ENCODE assay signal across 9 cellular contexts in the genomic region with DNA sequence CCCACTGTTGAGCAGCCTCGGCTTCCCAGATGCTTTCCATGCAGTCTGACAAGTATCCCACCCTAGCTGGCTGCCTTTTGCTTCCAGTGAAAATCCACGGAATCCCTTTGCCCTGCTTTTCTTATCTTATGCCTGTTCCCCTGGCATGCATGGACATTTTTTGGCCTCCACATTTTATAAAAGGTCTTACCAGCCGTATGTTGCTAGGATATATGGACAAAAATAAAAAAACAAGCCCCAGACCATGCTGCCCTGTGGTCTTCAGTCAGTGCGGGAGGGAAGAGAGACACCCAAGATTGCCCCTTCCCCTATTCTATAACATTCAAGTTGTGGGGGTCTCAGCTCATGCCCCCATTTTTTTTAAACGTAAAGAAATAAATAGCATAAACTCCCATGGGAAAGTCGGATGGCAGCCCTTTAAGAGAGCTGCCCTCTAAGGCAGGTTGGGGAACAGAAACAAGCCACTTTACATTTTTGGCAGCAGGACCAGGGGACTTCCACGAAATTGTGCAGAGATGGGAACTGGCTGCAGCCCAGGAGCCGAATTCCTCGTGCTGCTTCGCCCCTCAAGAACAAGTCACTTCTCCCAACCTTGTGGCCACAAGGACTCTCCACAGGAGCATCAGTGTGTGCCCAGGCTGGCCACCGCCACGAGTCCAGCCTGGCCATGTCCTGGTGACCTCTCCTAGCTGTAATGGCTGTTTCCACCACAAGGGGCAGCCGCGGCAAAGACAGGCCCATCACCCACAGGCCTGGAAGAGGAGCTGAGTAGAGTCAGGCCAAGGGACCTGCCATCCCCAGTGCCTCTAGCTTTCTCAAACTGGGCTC.
DNase-seq lines count a peak whose midpoint lies in the region; ATAC-seq and TF ChIP-seq lines count a peak whose summit lies in the region.
"Had no signal": no experiment of that assay in that cellular context is flagged by ENCODE, and none has a peak within 500 bp of the region (broad histone marks: within the 10 kb centered on the region; RNA-seq: fewer than 3 reads in every experiment).

No MANE protein-coding gene starts in this region.

- WGBS in psoas muscle, 3 donors: 22 to 28% (median 24%) methylated on average over 14 of the region's 14 CpGs

- H2AFZ ChIP-seq in OCI-LY7 (ENCODE audit: low read length): no peak overlapping the region

- H4K20me1 ChIP-seq in OCI-LY7 (ENCODE audit: insufficient read depth, low read length): no peaks in the 10 kb centered on the region

- intact Hi-C loops in OCI-LY7 (cut with micrococcal nuclease; ENCODE audit: unreplicated experiment) (no loop called here), left ventricle myocardium inferior (cut with micrococcal nuclease) (no loop called here), psoas muscle (cut with DNase I) (loop anchor here (5.0 kb wide), 2 partner anchors 86 to 129 kb away; no protein-coding TSS in a partner anchor)

- TF ChIP-seq CTCF in OCI-LY7 (conservative IDR thresholded peaks at IDR 0.05; ENCODE audit: low read length) (peak; percentile 81), left ventricle myocardium inferior (IDR thresholded peaks at IDR 0.05; ENCODE audit: borderline replicate concordance) (peak; percentile 89), psoas muscle (IDR thresholded peaks at IDR 0.05) (peak; percentile 81)

- peak; percentile 73 to 91 for ATAC-seq in activated naive CD4-positive, alpha-beta T cell treated with anti-CD3 and anti-CD28 coated beads, Interleukin-2, amount 50 U/mL, for 72 hours
- ATAC-seq in psoas muscle: peak; percentile 88 to 99 (median 98)

- no peaks in the 10 kb centered on the region for H3K9me2 ChIP-seq in OCI-LY7 (ENCODE audit: insufficient read depth, low read length)

- POLR2A ChIA-PET in OCI-LY7 (lab: Charles Lee): interaction anchor here (0.6 kb wide), 1 partner anchor 103 kb away, joined by 4 read pairs; no protein-coding TSS in a partner anchor

- H3K36me3 Mint-ChIP-seq in activated naive CD4-positive, alpha-beta T cell treated with anti-CD3 and anti-CD28 coated beads, Interleukin-2, amount 50 U/mL, for 72 hours: no peaks in the 10 kb centered on the region

- no peaks in the 10 kb centered on the region for H3K79me2 ChIP-seq in OCI-LY7 (ENCODE audit: insufficient read depth, low read depth, low read length)

- H3K9me3 Mint-ChIP-seq in activated naive CD4-positive, alpha-beta T cell treated with anti-CD3 and anti-CD28 coated beads, Interleukin-2, amount 50 U/mL, for 72 hours: no peaks in the 10 kb centered on the region
- H3K9me3 Mint-ChIP-seq: T-helper 1 cell treated with Interleukin-12 subunit alpha and Interleukin-12 subunit beta and Interleukin-4 antibody, amounts not matched to agents 30 μg/mL and 1 μg/mL, for 36 hours had no signal

- H3K27ac Mint-ChIP-seq in activated naive CD4-positive, alpha-beta T cell treated with anti-CD3 and anti-CD28 coated beads, Interleukin-2, amount 50 U/mL, for 72 hours: no peak overlapping the region
- H3K27ac Mint-ChIP-seq: T-helper 1 cell treated with Interleukin-12 subunit alpha and Interleukin-12 subunit beta and Interleukin-4 antibody, amounts not matched to agents 30 μg/mL and 1 μg/mL, for 36 hours had no signal

- no TSS peak for BruUV-seq in OCI-LY7 (replicated peaks; lab: Mats Ljungman, UMichigan)

- H3K36me3 ChIP-seq in OCI-LY7 (ENCODE audit: insufficient read depth, low read length) (no peaks in the 10 kb centered on the region), left ventricle myocardium inferior (no peaks in the 10 kb centered on the region), psoas muscle (ENCODE audit: insufficient read depth in 1 of 2, low read depth in 1 of 2) (no peaks in the 10 kb centered on the region)

- no peak overlapping the region for H3K27ac ChIP-seq in OCI-LY7 (ENCODE audit: low read depth, low read length, poor library complexity, severe bottlenecking)
- H3K27ac ChIP-seq in left ventricle myocardium inferior (replicated peaks): peak overlapping the region; percentile 80
- H3K27ac ChIP-seq in psoas muscle: no peak overlapping the region

- H3K9me3 ChIP-seq in OCI-LY7 (ENCODE audit: low read length) (no peaks in the 10 kb centered on the region), left ventricle myocardium inferior (replicated peaks) (no peaks in the 10 kb centered on the region), psoas muscle (no peaks in the 10 kb centered on the region)

- H3K27me3 ChIP-seq in left ventricle myocardium inferior (ENCODE audit: low read depth) (no peaks in the 10 kb centered on the region), psoas muscle (ENCODE audit: insufficient read depth in 3 of 3, low read length in 2 of 3) (no peaks in the 10 kb centered on the region)

- H3K4me3 ChIP-seq in OCI-LY7 (ENCODE audit: low read depth, low read length, poor library complexity, severe bottlenecking): no peak overlapping the region
- peak overlapping the region; percentile 4 for H3K4me3 ChIP-seq in left ventricle myocardium inferior
- no peak overlapping the region for H3K4me3 ChIP-seq in psoas muscle

- H3K4me2 ChIP-seq in OCI-LY7 (ENCODE audit: low read length): no peak overlapping the region

- H3K4me1 ChIP-seq in OCI-LY7 (ENCODE audit: insufficient read depth, low read length, poor library complexity, severe bottlenecking): no peaks in the 10 kb centered on the region
- H3K4me1 ChIP-seq in left ventricle myocardium inferior: peaks cover 17% of the 10 kb centered on the region
- H3K4me1 ChIP-seq in psoas muscle: no peaks in the 10 kb centered on the region

- CTCF ChIA-PET in OCI-LY7 (lab: Charles Lee; ENCODE audit: unreplicated experiment): interaction anchor here (0.9 kb wide), 1 partner anchor 9 kb away, joined by 3 read pairs; no protein-coding TSS in a partner anchor

- DNase-seq in Daoy (ENCODE audit: low read depth) (peak; percentile 86), H4 (ENCODE audit: low spot score) (peak; percentile 60), OCI-LY7 (ENCODE audit: low spot score) (peak; percentile 51), left ventricle myocardium inferior (peak; percentile 82), psoas muscle (peak; percentile 73 to 86), NCI-H2081 treated with DMSO at 0.1 percent for 48 hours (lab: John Stamatoyannopoulos, UW) (no peak), NCI-H1417 treated with DMSO at 0.1 percent for 48 hours (lab: John Stamatoyannopoulos, UW) (no peak)
- DNase-seq in activated naive CD4-positive, alpha-beta T cell treated with anti-CD3 and anti-CD28 coated beads, Interleukin-2, amount 50 U/mL, for 72 hours (ENCODE audit: low spot score in 2 of 2): peak; percentile 60 to 66

Comparison
In these comparisons a context has a peak if more than half of its experiments do, and no peak if none do; other contexts are left out.
1. DNase-seq: peak in Daoy (single experiment), H4 (single experiment), OCI-LY7 (single experiment), activated naive CD4-positive, alpha-beta T cell treated with anti-CD3 and anti-CD28 coated beads, Interleukin-2, amount 50 U/mL, for 72 hours (2 of 2), left ventricle myocardium inferior (single experiment) and psoas muscle (2 of 2); none in NCI-H2081 treated with DMSO at 0.1 percent for 48 hours (single experiment) and NCI-H1417 treated with DMSO at 0.1 percent for 48 hours (single experiment).
2. intact Hi-C loops: an anchor here in psoas muscle (5.0 kb wide); none called in OCI-LY7 and left ventricle myocardium inferior.
3. Peak in every context shown above with its lines, with median percentiles within 50 percentile points of each other: CTCF ChIP-seq.